Comparison of ENCODE assay signal across 22 cellular contexts in genomic region chr3:52979190-52979983, GRCh38.
DNase-seq lines count a peak whose midpoint lies in the region; ATAC-seq and TF ChIP-seq lines count a peak whose summit lies in the region.
"Had no signal": no experiment of that assay in that cellular context is flagged by ENCODE, and none has a peak within 500 bp of the region (broad histone marks: within the 10 kb centered on the region; RNA-seq: fewer than 3 reads in every experiment).

No MANE protein-coding gene starts in this region.

- TF ChIP-seq CTCF in left lung (IDR thresholded peaks at IDR 0.05): no peak
- TF ChIP-seq CTCF in gastrocnemius medialis (IDR thresholded peaks at IDR 0.05 in 4 of 5, conservative IDR thresholded peaks at IDR 0.05 in 1 of 5): no peak

- peak overlapping the region in 2 of 3 donors; percentile 15 to 26 for H3K27ac Mint-ChIP-seq in CD4-positive, CD25-positive, alpha-beta regulatory T cell
- H3K27ac Mint-ChIP-seq in T-helper 17 cell: peak overlapping the region; percentile 1
- H3K27ac Mint-ChIP-seq: CD14-positive monocyte had no signal

- no peaks in the 10 kb centered on the region for H3K27me3 ChIP-seq in CD4-positive, CD25-positive, alpha-beta regulatory T cell (ENCODE audit: control insufficient read depth, insufficient read depth, low read length)
- H3K27me3 ChIP-seq in left lung (no peaks in the 10 kb centered on the region), gastrocnemius medialis (no peaks in the 10 kb centered on the region)
- H3K27me3 ChIP-seq: SJSA1 had no signal

- no peak for TF ChIP-seq POLR2A in gastrocnemius medialis (IDR thresholded peaks at IDR 0.05)

- H3K4me3 Mint-ChIP-seq in CD4-positive, CD25-positive, alpha-beta regulatory T cell: no peak overlapping the region
- no peak overlapping the region for H3K4me3 Mint-ChIP-seq in T-helper 17 cell
- H3K4me3 Mint-ChIP-seq: CD14-positive monocyte had no signal

- no peaks in the 10 kb centered on the region for H3K36me3 Mint-ChIP-seq in CD4-positive, CD25-positive, alpha-beta regulatory T cell
- no peaks in the 10 kb centered on the region for H3K36me3 Mint-ChIP-seq in T-helper 17 cell (ENCODE audit: low read depth)

- no peak overlapping the region for H3K4me3 ChIP-seq in CD4-positive, CD25-positive, alpha-beta regulatory T cell (ENCODE audit: low read depth, low read length)
- no peak overlapping the region for H3K4me3 ChIP-seq in left lung
- no peak overlapping the region for H3K4me3 ChIP-seq in gastrocnemius medialis
- H3K4me3 ChIP-seq: SJSA1 had no signal

- H3K9me3 Mint-ChIP-seq in CD4-positive, CD25-positive, alpha-beta regulatory T cell: peaks cover 0 to 1% (median 0%) of the 10 kb centered on the region in 7 donors

- intact Hi-C loops in left lung (cut with DNase I): no loop called here
- intact Hi-C loops in gastrocnemius medialis (cut with DNase I; ENCODE audit: low total_unique reads): loop anchor here (5.0 kb wide), 1 partner anchor 87 kb away; no protein-coding TSS in a partner anchor

- no peak for ATAC-seq in CD4-positive, CD25-positive, alpha-beta regulatory T cell (ENCODE audit: low read depth in 2 of 2)
- ATAC-seq in T-helper 17 cell: no peak
- ATAC-seq in left lung: peak; percentile 48
- no peak for ATAC-seq in gastrocnemius medialis
- ATAC-seq: HepG2, Right ventricle myocardium inferior had no signal

- no peaks in the 10 kb centered on the region for H3K9me3 ChIP-seq in CD4-positive, CD25-positive, alpha-beta regulatory T cell (ENCODE audit: control insufficient read depth in 2 of 2, low read length in 2 of 2)
- H3K9me3 ChIP-seq in T-helper 17 cell (ENCODE audit: control insufficient read depth, low read length, poor library complexity, severe bottlenecking) (no peaks in the 10 kb centered on the region), left lung (peaks cover 0 to 5% of the 10 kb centered on the region in 2 donors), gastrocnemius medialis (no peaks in the 10 kb centered on the region)
- H3K9me3 ChIP-seq: SJSA1 had no signal

- in situ Hi-C loops in gastrocnemius medialis (cut with MboI; ENCODE audit: low sequenced_read_pairs in 4 of 4): no loop called here

- no peak for DNase-seq in CD4-positive, CD25-positive, alpha-beta regulatory T cell
- DNase-seq in T-helper 17 cell (no peak), left lung (no peak), gastrocnemius medialis (no peak), GDM1 (lab: John Stamatoyannopoulos, UW) (no peak), NCI-H2107 (lab: John Stamatoyannopoulos, UW) (no peak), AG20443 (ENCODE audit: low spot score) (no peak)
- DNase-seq: DMS 273 treated with DMSO at 0.1 percent for 48 hours, DND-41, KBM-7, MM.1S, NCI-H1048, NCI-H1417 treated with DMSO at 0.1 percent for 48 hours, NCI-H187, NCI-H446 treated with DMSO at 0.1 percent for 48 hours, NCI-H526 treated with DMSO at 0.1 percent for 48 hours, OCI-M1 had no signal

- H3K4me1 ChIP-seq in CD4-positive, CD25-positive, alpha-beta regulatory T cell (ENCODE audit: control insufficient read depth, insufficient read depth, low read length, poor library complexity, severe bottlenecking): peaks cover 14% of the 10 kb centered on the region
- H3K4me1 ChIP-seq in left lung (peaks cover 0 to 8% of the 10 kb centered on the region in 2 donors), gastrocnemius medialis (peaks cover 20 to 29% of the 10 kb centered on the region in 2 donors)

- no peaks in the 10 kb centered on the region for H3K36me3 ChIP-seq in CD4-positive, CD25-positive, alpha-beta regulatory T cell (ENCODE audit: control insufficient read depth, insufficient read depth, low read length)
- H3K36me3 ChIP-seq in left lung (no peaks in the 10 kb centered on the region), gastrocnemius medialis (no peaks in the 10 kb centered on the region)
- H3K36me3 ChIP-seq: SJSA1 had no signal

- no peak overlapping the region for H3K27ac ChIP-seq in CD4-positive, CD25-positive, alpha-beta regulatory T cell (ENCODE audit: insufficient read depth, low read length, poor library complexity, severe bottlenecking)
- H3K27ac ChIP-seq in left lung: no peak overlapping the region
- peak overlapping the region; percentile 88 to 92 (median 88) for H3K27ac ChIP-seq in gastrocnemius medialis
- H3K27ac ChIP-seq: HL-60, SJSA1 had no signal

- no peaks in the 10 kb centered on the region for H3K27me3 Mint-ChIP-seq in CD4-positive, CD25-positive, alpha-beta regulatory T cell
- no peaks in the 10 kb centered on the region for H3K27me3 Mint-ChIP-seq in T-helper 17 cell

- peaks cover 18 to 38% (median 27%) of the 10 kb centered on the region in 4 donors for H3K4me1 Mint-ChIP-seq in CD4-positive, CD25-positive, alpha-beta regulatory T cell
- H3K4me1 Mint-ChIP-seq in T-helper 17 cell: peaks cover 31% of the 10 kb centered on the region

Comparison
In these comparisons a context has a peak if more than half of its experiments do, and no peak if none do; other contexts are left out.
1. H3K27ac ChIP-seq: peak in gastrocnemius medialis (4 of 4); none in CD4-positive, CD25-positive, alpha-beta regulatory T cell (single experiment) and left lung (0 of 2).